In genomic region chr3:100205161-100205560, GRCh38 we compare ENCODE assay signal across 2 cellular contexts.
TF ChIP-seq lines count a peak whose summit lies in the region.

No MANE protein-coding gene starts in this region.

TF ChIP-seq in IMR-90, 13 proteins besides CTCF, POLR2A, EP300 and RAD21:
- TF ChIP-seq RFX5 (IDR thresholded peaks at IDR 0.05; ENCODE audit: low read depth, low read length) (no peak), CEBPB (IDR thresholded peaks at IDR 0.05; ENCODE audit: low read depth, low read length) (no peak), MAZ (IDR thresholded peaks at IDR 0.05; ENCODE audit: borderline replicate concordance, low read depth, low read length) (no peak), MAFK (IDR thresholded peaks at IDR 0.05; ENCODE audit: low read depth, low read length) (no peak), CHD1 (IDR thresholded peaks at IDR 0.05; ENCODE audit: low read depth, low read length) (no peak), FOS (IDR thresholded peaks at IDR 0.05; ENCODE audit: low read depth, low read length) (no peak), RCOR1 (IDR thresholded peaks at IDR 0.05; ENCODE audit: insufficient replicate concordance, low read length) (no peak), BHLHE40 (IDR thresholded peaks at IDR 0.05; ENCODE audit: low read depth, low read length) (no peak)

TF ChIP-seq in GM12878, 131 proteins besides CTCF, POLR2A, EP300 and RAD21:
- TF ChIP-seq HDGF (IDR thresholded peaks at IDR 0.05) = no peak
